In genomic region chr13:91247768-91248167, GRCh38 we compare ENCODE assay signal across 1 cellular context.
TF ChIP-seq lines count a peak whose summit lies in the region.

No MANE protein-coding gene starts in this region.

TF ChIP-seq in K562, 482 proteins besides CTCF, POLR2A, EP300 and RAD21 (continued from another document):
- TF ChIP-seq ZBTB40 (IDR thresholded peaks at IDR 0.05) (no peak), ZBTB40 (CRISPR knock-in tag; IDR thresholded peaks at IDR 0.05) (0 out of 2 replicates have a peak, but pooled peaks have one; percentile 17), SPI1 (IDR thresholded peaks at IDR 0.05; ENCODE audit: borderline replicate concordance, low read depth, low read length) (no peak)
